8 cellular contexts compared by ENCODE assay signal in genomic region chr4:77158487-77158861, GRCh38. TPM values are rescaled to one million over a fixed set of nuclear protein-coding genes. Genes with fewer than 3 reads are reported as not detected.
DNase-seq lines count a peak whose midpoint lies in the region; ATAC-seq, FAIRE-seq and TF ChIP-seq lines count a peak whose summit lies in the region.

No MANE protein-coding gene starts in this region.

- TF ChIP-seq POLR2A in heart left ventricle (IDR thresholded peaks at IDR 0.05) (no peak), lower leg skin (IDR thresholded peaks at IDR 0.05) (no peak), upper lobe of left lung (IDR thresholded peaks at IDR 0.05) (no peak), erythroblast (IDR thresholded peaks at IDR 0.05; ENCODE audit: low read length) (no peak), GM12891 (IDR thresholded peaks at IDR 0.05; ENCODE audit: low read depth, low read length) (no peak)

- intact Hi-C loops in heart left ventricle (cut with DNase I): loop anchor here in 9 of 10 donors (5.0 kb wide), 3 partner anchors 61 to 211 kb away; partner anchors contain the start of genes CCNI (in 5 of the 9) and SEPTIN11 (in 1 of the 9)
- intact Hi-C loops in left ventricle myocardium superior (cut with micrococcal nuclease): loop anchor here (10.0 kb wide), 1 partner anchor 54 kb away; no protein-coding TSS in a partner anchor
- intact Hi-C loops in lower leg skin (cut with DNase I; ENCODE audit: low total_unique reads): no loop called here

- H3K27me3 ChIP-seq in heart left ventricle: no peaks in the 10 kb centered on the region
- H3K27me3 ChIP-seq in upper lobe of left lung: no peaks in the 10 kb centered on the region

- WGBS in heart left ventricle, 4 donors: 16 to 20% (median 19%) methylated on average over 6 of the region's 6 CpGs
- 3 to 5% methylated on average over 6 of the region's 6 CpGs for WGBS in lower leg skin, 2 donors
- 17 to 20% methylated on average over 6 of the region's 6 CpGs for WGBS in upper lobe of left lung, 2 donors

- H3K4me3 ChIP-seq in heart left ventricle: peak overlapping the region; percentile 65 to 97 (median 86)
- H3K4me3 ChIP-seq in lower leg skin (ENCODE audit: low read depth, poor library complexity, severe bottlenecking): peak overlapping the region; percentile 99
- peak overlapping the region; percentile 87 to 99 (median 94) for H3K4me3 ChIP-seq in upper lobe of left lung

- no peak for TF ChIP-seq EP300 in upper lobe of left lung (IDR thresholded peaks at IDR 0.05)

- FAIRE-seq in RCC 7860 (lab: Jason Lieb, UNC) (no peak), GM12891 (lab: Jason Lieb, UNC) (no peak)

- no peaks in the 10 kb centered on the region for H3K9me3 ChIP-seq in heart left ventricle
- no peaks in the 10 kb centered on the region for H3K9me3 ChIP-seq in upper lobe of left lung

- DNase-seq in heart left ventricle: no peak
- DNase-seq in left ventricle myocardium superior: no peak
- DNase-seq in lower leg skin (ENCODE audit: low spot score in 2 of 2): peak in 1 of 2 donors; percentile 84
- no peak for DNase-seq in upper lobe of left lung
- DNase-seq in erythroblast (lab: John Stamatoyannopoulos, UW): no peak
- DNase-seq in RCC 7860 (ENCODE audit: low spot score): no peak
- DNase-seq in GM12891 (ENCODE audit: insufficient read length, low spot score): no peak

- ATAC-seq in heart left ventricle (no peak), left ventricle myocardium superior (no peak), upper lobe of left lung (ENCODE audit: low FRiP score in 2 of 2) (no peak)

- TF ChIP-seq CTCF in heart left ventricle (IDR thresholded peaks at IDR 0.05): no peak
- TF ChIP-seq CTCF in lower leg skin (IDR thresholded peaks at IDR 0.05): no peak
- TF ChIP-seq CTCF in upper lobe of left lung (IDR thresholded peaks at IDR 0.05): no peak

- H3K36me3 ChIP-seq in heart left ventricle (peaks cover 0 to 48% (median 39%) of the 10 kb centered on the region in 9 donors), upper lobe of left lung (peaks cover 5 to 32% (median 12%) of the 10 kb centered on the region in 4 donors)

- peak overlapping the region in 11 of 12 donors; percentile 80 to 95 (median 91) for H3K27ac ChIP-seq in heart left ventricle
- H3K27ac ChIP-seq in angular gyrus (ENCODE audit: low read depth, low read length): peak overlapping the region; percentile 90
- H3K27ac ChIP-seq in upper lobe of left lung: peak overlapping the region; percentile 84 to 99 (median 91)

- H3K4me1 ChIP-seq in heart left ventricle: peaks cover 0 to 34% (median 7%) of the 10 kb centered on the region in 12 donors
- H3K4me1 ChIP-seq in upper lobe of left lung: peaks cover 11 to 27% (median 17%) of the 10 kb centered on the region in 4 donors

TF ChIP-seq in GM12891, 5 proteins besides CTCF, POLR2A, EP300 and RAD21:
- TF ChIP-seq SPI1 (IDR thresholded peaks at IDR 0.05; ENCODE audit: low read depth, low read length) (no peak), TAF1 (IDR thresholded peaks at IDR 0.05; ENCODE audit: low read depth, low read length) (no peak), POLR2AphosphoS5 (IDR thresholded peaks at IDR 0.05; ENCODE audit: low read depth, low read length) (no peak), PAX5 (IDR thresholded peaks at IDR 0.05; ENCODE audit: insufficient read depth, low read length, severe bottlenecking) (no peak), POU2F2 (IDR thresholded peaks at IDR 0.05; ENCODE audit: low read depth, low read length) (no peak)
TF ChIP-seq in GM12891: peak in this region for 0.

RNA-seq across cellular contexts. Expression of gene CCNG2, which starts 1.5 kb away (rescaled TPM):
- total RNA-seq in heart left ventricle: 10 to 100 TPM in 4 of 9 donors, 1 to 10 TPM in 5; 2.4 to 18.7 (median 9.9) TPM
- 1 to 10 TPM; 3.3 to 4.5 TPM for polyA plus RNA-seq in heart left ventricle
- total RNA-seq in left ventricle myocardium superior: 10.3 TPM
- total RNA-seq in lower leg skin: 10 to 100 TPM; 31.7 to 75.1 (median 40.0) TPM
- 10 to 100 TPM; 14.1 to 50.5 (median 27.3) TPM for total RNA-seq in upper lobe of left lung
- 11.8 TPM for polyA plus RNA-seq in GM12891 (2012; ENCODE audit: low read depth, missing spikeins)
